In the genomic region with DNA sequence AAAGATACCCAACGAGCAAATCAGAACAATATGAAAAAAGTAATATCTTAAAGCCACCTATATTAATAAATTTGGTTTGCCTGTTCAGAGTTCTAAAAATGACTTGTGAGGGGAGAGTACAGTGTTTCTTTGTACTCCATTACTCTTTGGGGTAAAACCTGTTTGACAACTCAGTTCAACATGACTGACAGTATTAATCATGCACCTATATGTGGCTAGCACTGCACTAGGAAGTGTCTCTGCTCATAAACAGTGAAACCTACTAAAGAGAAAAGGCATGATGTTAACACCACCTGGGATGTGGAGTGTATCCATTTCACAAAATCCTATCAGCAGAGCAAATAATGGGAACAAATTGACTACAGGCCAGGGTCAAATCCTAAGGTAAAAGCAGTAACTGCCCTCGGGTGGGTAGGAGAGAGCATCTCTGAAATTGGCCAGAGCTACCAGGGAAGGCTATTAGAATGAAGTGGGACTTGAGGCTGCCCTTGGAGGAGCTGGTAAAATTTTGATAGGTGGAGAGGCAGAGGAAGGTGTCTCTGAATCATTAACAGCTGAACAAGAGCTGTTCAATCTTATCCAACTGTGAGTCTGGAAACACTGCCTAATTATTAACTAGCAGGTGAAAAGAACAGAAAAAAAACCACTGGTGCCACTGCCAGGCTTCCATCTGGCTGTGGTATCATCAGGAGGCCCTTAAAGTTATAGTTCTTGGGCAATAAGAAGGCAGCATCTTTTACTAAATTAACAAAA, we compare ENCODE assay signal across 11 cellular contexts.
DNase-seq lines count a peak whose midpoint lies in the region; ATAC-seq and TF ChIP-seq lines count a peak whose summit lies in the region.
"Had no signal": no experiment of that assay in that cellular context is flagged by ENCODE, and none has a peak within 500 bp of the region (broad histone marks: within the 10 kb centered on the region; RNA-seq: fewer than 3 reads in every experiment).

No MANE protein-coding gene starts in this region.

- no peaks in the 10 kb centered on the region for H3K4me1 ChIP-seq in testis

- no peak for TF ChIP-seq POLR2A in testis (IDR thresholded peaks at IDR 0.05)

- H3K4me3 Mint-ChIP-seq in nephron (no peak overlapping the region), T-cell (no peak overlapping the region)

- POLR2A ChIA-PET in T-cell (lab: Charles Lee) = interaction anchor here in 1 of 2 donors (0.5 kb wide), 1 partner anchor 14 kb away, joined by 16 read pairs; no protein-coding TSS in a partner anchor

- H3K9me3 Mint-ChIP-seq in nephron (no peaks in the 10 kb centered on the region), T-cell (no peaks in the 10 kb centered on the region)

- no peak for TF ChIP-seq CTCF in nephron (IDR thresholded peaks at IDR 0.05; ENCODE audit: unreplicated experiment in 3 of 3)
- TF ChIP-seq CTCF in testis (IDR thresholded peaks at IDR 0.05) = no peak

- peak; percentile 95 for DNase-seq in NCI-H748 (lab: John Stamatoyannopoulos, UW; ENCODE audit: unreplicated experiment)
- DNase-seq in testis = no peak
- no peak for DNase-seq in GOT3 (lab: John Stamatoyannopoulos, UW)
- DNase-seq in stimulated activated CD4-positive, alpha-beta T cell treated with anti-CD3 and anti-CD28 coated beads, Interleukin-4, amount 100 ng/mL, for 24 hours = no peak
- DNase-seq in T-cell = no peak
- DNase-seq: GM23248, SK-N-SH had no signal

- no peaks in the 10 kb centered on the region for H3K36me3 ChIP-seq in testis (ENCODE audit: low read depth, missing control alignments)

- intact Hi-C loops in testis (cut with DNase I; ENCODE audit: low total_unique reads) = no loop called here

- no peaks in the 10 kb centered on the region for H3K27me3 ChIP-seq in testis

- CTCF ChIA-PET in T-cell (lab: Charles Lee) = no interaction called here

- H3K27ac Mint-ChIP-seq in nephron = peak overlapping the region; percentile 55 to 84 (median 68)
- no peak overlapping the region for H3K27ac Mint-ChIP-seq in T-cell

- H3K27me3 Mint-ChIP-seq in nephron (ENCODE audit: low read depth) = no peaks in the 10 kb centered on the region
- H3K27me3 Mint-ChIP-seq in T-cell = peaks cover 6 to 12% of the 10 kb centered on the region in 2 donors

- H3K27ac ChIP-seq in testis = no peak overlapping the region
- H3K27ac ChIP-seq: GM23248 had no signal

- H3K4me1 Mint-ChIP-seq in nephron (peaks cover 19% of the 10 kb centered on the region), T-cell (no peaks in the 10 kb centered on the region)

- no peak overlapping the region for H3K4me3 ChIP-seq in testis
- H3K4me3 ChIP-seq: GM23248, skin epidermis had no signal

- H3K36me3 Mint-ChIP-seq in nephron (ENCODE audit: low read depth) (no peaks in the 10 kb centered on the region), T-cell (no peaks in the 10 kb centered on the region)

- WGBS in testis, 2 donors = 37 to 44% methylated on average over 2 of the region's 2 CpGs

- no peaks in the 10 kb centered on the region for H3K9me3 ChIP-seq in testis
- H3K9me3 ChIP-seq: SK-N-SH had no signal

- ATAC-seq in GM18909 (IDR thresholded peaks at IDR 0.05; ENCODE audit: poor library complexity, unreplicated experiment) (peak; percentile 72), HG02943 (IDR thresholded peaks at IDR 0.05; ENCODE audit: low read depth, unreplicated experiment) (peak; percentile 80), T-cell (replicated peaks in 1 of 4) (no peak)

Comparison
In these comparisons a context has a peak if more than half of its experiments do, and no peak if none do; other contexts are left out.
1. ATAC-seq: peak in GM18909 (single experiment) and HG02943 (single experiment); none in T-cell (0 of 4).
2. H3K27ac Mint-ChIP-seq: peak in nephron (3 of 3); none in T-cell (0 of 2).